In genomic region chr16:16552819-16553348, GRCh38 we compare ENCODE assay signal across 5 cellular contexts.
DNase-seq lines count a peak whose midpoint lies in the region; ATAC-seq, FAIRE-seq and TF ChIP-seq lines count a peak whose summit lies in the region.
"Not testable (repeated sequence)": the region's sequence is repeated elsewhere in the genome, so short reads cannot be mapped to it uniquely, and the experiment has no call there.

No MANE protein-coding gene starts in this region.

- TF ChIP-seq RAD21 in A549 (conservative IDR thresholded peaks at IDR 0.05 in 1 of 2, IDR thresholded peaks at IDR 0.05 in 1 of 2); K562 (CRISPR knock-in tag; conservative IDR thresholded peaks at IDR 0.05 in 1 of 2, IDR thresholded peaks at IDR 0.05 in 1 of 2): not testable (repeated sequence)

- not testable (repeated sequence) for H2AFZ ChIP-seq in K562 (ENCODE audit: low read depth, low read length)

- not testable (repeated sequence) for H3K9me1 ChIP-seq in K562 (ENCODE audit: control insufficient read depth, insufficient read depth, low read length)

- not testable (repeated sequence) for H3K36me3 Mint-ChIP-seq in activated CD8-positive, alpha-beta T cell treated with anti-CD3 and anti-CD28 coated beads for 36 hours (ENCODE audit: low read depth)

- H3K4me3 Mint-ChIP-seq in activated CD8-positive, alpha-beta T cell treated with anti-CD3 and anti-CD28 coated beads for 36 hours: not testable (repeated sequence)

- peaks cover 37% of the 10 kb centered on the region for H3K79me2 ChIP-seq in K562 (ENCODE audit: control insufficient read depth, insufficient read depth, low read length)

- 0% methylated on average over 1 of the region's 1 CpG for WGBS in A549 (ENCODE audit: missing lambda C conversion rate)
- 17% methylated on average over 1 of the region's 1 CpG for WGBS in K562 (ENCODE audit: insufficient coverage, low coverage, missing lambda C conversion rate)

- not testable (repeated sequence) for H3K4me1 Mint-ChIP-seq in activated CD8-positive, alpha-beta T cell treated with anti-CD3 and anti-CD28 coated beads for 36 hours (ENCODE audit: low read depth)

- DNase-seq in A549 (ENCODE audit: low read depth in 1 of 2, low spot score in 1 of 2); H54 (ENCODE audit: insufficient read length, low spot score); activated CD8-positive, alpha-beta T cell treated with anti-CD3 and anti-CD28 coated beads for 36 hours; K562 (ENCODE audit: extremely low read depth in 1 of 4, low spot score in 3 of 4); stimulated activated naive CD8-positive, alpha-beta T cell treated with anti-CD3 and anti-CD28 coated beads, Interleukin-15, Interleukin-2, amounts not matched to agents 100 U/mL and 50 U/mL, for 24 hours: not testable (repeated sequence)

- H3K4me2 ChIP-seq in A549; K562 (ENCODE audit: insufficient read depth, low read length): not testable (repeated sequence)

- in situ Hi-C loops in K562 (cut with MboI): loop anchor here (5.0 kb wide), 1 partner anchor 1609 kb away; no protein-coding TSS in a partner anchor

- not testable (repeated sequence) for H3K4me3 ChIP-seq in A549, K562

- not testable (repeated sequence) for BruUV-seq in K562 (replicated peaks; lab: Mats Ljungman, UMichigan)

- POLR2A ChIA-PET in A549 (lab: Yijun Ruan, JAX); activated CD8-positive, alpha-beta T cell treated with anti-CD3 and anti-CD28 coated beads for 36 hours (lab: Charles Lee); K562 (lab: Yijun Ruan, JAX): not testable (repeated sequence)

- not testable (repeated sequence) for H3K9me3 Mint-ChIP-seq in activated CD8-positive, alpha-beta T cell treated with anti-CD3 and anti-CD28 coated beads for 36 hours

- intact Hi-C loops in activated CD8-positive, alpha-beta T cell treated with anti-CD3 and anti-CD28 coated beads for 36 hours (cut with micrococcal nuclease); K562 (cut with micrococcal nuclease): not testable (repeated sequence)

- not testable (repeated sequence) for H3K27ac ChIP-seq in A549; K562 (ENCODE audit: extremely low read depth, low read depth, low read length)

- FAIRE-seq in A549 (lab: Jason Lieb, UNC) (peak; percentile 87), H54 (lab: Jason Lieb, UNC) (peak; percentile 6), K562 (lab: Jason Lieb, UNC) (peak; percentile 79)

- TF ChIP-seq CTCF in A549 (IDR thresholded peaks at IDR 0.05); activated CD8-positive, alpha-beta T cell treated with anti-CD3 and anti-CD28 coated beads for 36 hours (IDR thresholded peaks at IDR 0.05); K562 (IDR thresholded peaks at IDR 0.05 in 2 of 3, conservative IDR thresholded peaks at IDR 0.05 in 1 of 3; ENCODE audit: insufficient read depth in 2 of 3, low read depth in 1 of 3, low read length in 3 of 3): not testable (repeated sequence)

- H3K27me3 ChIP-seq in K562 (ENCODE audit: control insufficient read depth in 2 of 2, insufficient read depth in 2 of 2, low read length in 2 of 2): not testable (repeated sequence)

- TF ChIP-seq POLR2A in A549 (IDR thresholded peaks at IDR 0.05; ENCODE audit: low read length); H54 (IDR thresholded peaks at IDR 0.05; ENCODE audit: low read depth, low read length); K562 (conservative IDR thresholded peaks at IDR 0.05): not testable (repeated sequence)

- not testable (repeated sequence) for H3K9me3 ChIP-seq in A549; K562 (replicated peaks; ENCODE audit: control insufficient read depth, insufficient read depth, low read depth, low read length)

- not testable (repeated sequence) for ATAC-seq in A549, K562
- peak; percentile 47 for ATAC-seq in activated CD8-positive, alpha-beta T cell treated with anti-CD3 and anti-CD28 coated beads for 36 hours
- ATAC-seq in stimulated activated naive CD8-positive, alpha-beta T cell treated with anti-CD3 and anti-CD28 coated beads, Interleukin-15, Interleukin-2, amounts not matched to agents 100 U/mL and 50 U/mL, for 24 hours: peak; percentile 23

- not testable (repeated sequence) for TF ChIP-seq EP300 in A549 (IDR thresholded peaks at IDR 0.05); K562 (IDR thresholded peaks at IDR 0.05; ENCODE audit: low read length)

- H3K36me3 ChIP-seq in K562 (ENCODE audit: control insufficient read depth, insufficient read depth, low read length): not testable (repeated sequence)

- H3K27me3 Mint-ChIP-seq in activated CD8-positive, alpha-beta T cell treated with anti-CD3 and anti-CD28 coated beads for 36 hours: not testable (repeated sequence)

- not testable (repeated sequence) for H3K9ac ChIP-seq in K562 (ENCODE audit: insufficient read depth in 1 of 2, low read depth in 2 of 2, low read length in 2 of 2)

- H3K27ac Mint-ChIP-seq in activated CD8-positive, alpha-beta T cell treated with anti-CD3 and anti-CD28 coated beads for 36 hours: not testable (repeated sequence)

- CTCF ChIA-PET in A549 (lab: Yijun Ruan, JAX); activated CD8-positive, alpha-beta T cell treated with anti-CD3 and anti-CD28 coated beads for 36 hours (lab: Charles Lee); K562 (lab: Yijun Ruan, JAX; ENCODE audit: low intra/inter-chr PET ratio): not testable (repeated sequence)

- H4K20me1 ChIP-seq in K562 (replicated peaks; ENCODE audit: control insufficient read depth, insufficient read depth, low read length): not testable (repeated sequence)

- H3K4me1 ChIP-seq in A549; K562 (replicated peaks in 1 of 2; ENCODE audit: control insufficient read depth in 2 of 2, insufficient read depth in 2 of 2, low read length in 2 of 2): not testable (repeated sequence)

TF ChIP-seq in K562, 482 proteins besides CTCF, POLR2A, EP300 and RAD21:
- TF ChIP-seq ATF3 (IDR thresholded peaks at IDR 0.05) (peak; percentile 43), DACH1 (IDR thresholded peaks at IDR 0.05; ENCODE audit: partially characterized antibody) (peak; percentile 97), GATAD2B (IDR thresholded peaks at IDR 0.05; ENCODE audit: borderline replicate concordance) (peak; percentile 90), MTA1 (IDR thresholded peaks at IDR 0.05; ENCODE audit: borderline replicate concordance) (peak; percentile 48; the same call in 1 of the 2 replicates)
- TF ChIP-seq ATF3 (CRISPR knock-in tag; conservative IDR thresholded peaks at IDR 0.05): not testable (repeated sequence)
